24 cellular contexts compared by ENCODE assay signal in the genomic region with DNA sequence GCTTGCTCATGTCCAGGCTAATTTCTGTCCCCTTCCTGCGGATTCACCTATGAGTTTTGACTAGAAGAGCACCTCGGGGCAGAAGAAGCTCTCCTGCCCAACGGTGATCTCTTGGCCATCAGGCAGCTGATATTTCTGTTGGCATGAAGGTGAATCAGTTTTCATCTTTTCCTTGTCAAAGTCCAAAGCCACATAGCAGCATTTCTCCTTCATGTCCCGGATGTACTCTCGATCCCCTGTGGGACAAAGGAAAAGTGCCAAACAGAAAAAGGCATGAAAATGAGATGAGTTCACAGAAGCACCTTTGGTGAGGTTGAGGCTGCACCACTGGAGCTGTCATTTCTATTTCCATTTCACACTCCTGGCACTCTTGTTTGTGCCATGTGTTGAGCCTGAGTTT.
"Had no signal": no experiment of that assay in that cellular context is flagged by ENCODE, and none has a peak within 500 bp of the region (broad histone marks: within the 10 kb centered on the region; RNA-seq: fewer than 3 reads in every experiment).

No MANE protein-coding gene starts in this region.

- DNase-seq: islet precursor cell; left ventricle myocardium inferior; mesendoderm; naive thymus-derived CD4-positive, alpha-beta T cell; nucleus accumbens; ovary; right lobe of liver; spleen; stimulated activated CD4-positive, alpha-beta T cell treated with anti-CD3 and anti-CD28 coated beads, Interleukin-4, amount 100 ng/mL, for 24 hours; stimulated activated naive CD4-positive, alpha-beta T cell; tibial artery; trophoblast cell; uterus had no signal

- H3K4me3 ChIP-seq: hepatocyte, left ventricle myocardium inferior, lung, ovary, right atrium auricular region, right lobe of liver, skin epidermis, spleen, suprapubic skin, thoracic aorta, tibial artery, uterus had no signal

- H3K4me2 ChIP-seq: hepatocyte had no signal

- H3K36me3 Mint-ChIP-seq: mesothelial cell of epicardium; naive thymus-derived CD4-positive, alpha-beta T cell; natural killer cell treated with Interleukin-12 subunit alpha and Interleukin-12 subunit beta and Interleukin-15 and Interleukin-18, amount 100 ng/mL, for 72 hours had no signal

- H3K9me3 Mint-ChIP-seq: mesothelial cell of epicardium; stimulated activated effector memory CD8-positive, alpha-beta T cell treated with anti-CD3 and anti-CD28 coated beads, Interleukin-12 subunit alpha, Interleukin-12 subunit beta, amount 100 ng/mL, for 72 hours; stimulated activated naive CD8-positive, alpha-beta T cell treated with anti-CD3 and anti-CD28 coated beads, Interleukin-15, Interleukin-2, amounts not matched to agents 100 ng/mL and 50 ng/mL, for 24 hours had no signal

- H3K4me1 ChIP-seq: left ventricle myocardium inferior, right atrium auricular region, right lobe of liver, suprapubic skin, tibial artery, uterus had no signal

- H2AFZ ChIP-seq: hepatocyte had no signal

- H3K27me3 ChIP-seq: ovary, right atrium auricular region, right lobe of liver, uterus had no signal

- H3K79me2 ChIP-seq: hepatocyte had no signal

- H3K27ac Mint-ChIP-seq: mesothelial cell of epicardium; naive thymus-derived CD4-positive, alpha-beta T cell; natural killer cell treated with Interleukin-12 subunit alpha and Interleukin-12 subunit beta and Interleukin-15 and Interleukin-18, amount 100 ng/mL, for 72 hours; progenitor cell of endocrine pancreas; stimulated activated effector memory CD8-positive, alpha-beta T cell treated with anti-CD3 and anti-CD28 coated beads, Interleukin-12 subunit alpha, Interleukin-12 subunit beta, amount 100 ng/mL, for 72 hours; stimulated activated naive CD8-positive, alpha-beta T cell treated with anti-CD3 and anti-CD28 coated beads, Interleukin-15, Interleukin-2, amounts not matched to agents 100 ng/mL and 50 ng/mL, for 24 hours had no signal

- H3K27ac ChIP-seq: hepatocyte, left ventricle myocardium inferior, ovary, right atrium auricular region, right lobe of liver, skin epidermis, spleen, suprapubic skin, thoracic aorta, tibial artery, uterus had no signal

- H3K9me3 ChIP-seq: left ventricle myocardium inferior, ovary, right atrium auricular region, right lobe of liver, spleen, suprapubic skin, thoracic aorta, tibial artery, uterus had no signal

- H3K36me3 ChIP-seq: left ventricle myocardium inferior, ovary, right atrium auricular region, right lobe of liver, spleen, suprapubic skin, thoracic aorta, tibial artery, uterus had no signal

- ATAC-seq: naive thymus-derived CD4-positive, alpha-beta T cell; natural killer cell treated with Interleukin-12 subunit alpha and Interleukin-12 subunit beta and Interleukin-15 and Interleukin-18, amount 100 ng/mL, for 72 hours; right lobe of liver; stimulated activated effector memory CD8-positive, alpha-beta T cell treated with anti-CD3 and anti-CD28 coated beads, Interleukin-12 subunit alpha, Interleukin-12 subunit beta, amount 100 ng/mL, for 72 hours had no signal
